Comparison of ENCODE assay signal across 8 cellular contexts in genomic region chr10:22340362-22341189, GRCh38. TPM values are rescaled to one million over a fixed set of nuclear protein-coding genes. Genes with fewer than 3 reads are reported as not detected.
A peak's percentile ranks its signal among the peaks of the same experiment; 100 is the strongest.
DNase-seq lines count a peak whose midpoint lies in the region; ATAC-seq and TF ChIP-seq lines count a peak whose summit lies in the region.

No MANE protein-coding gene starts in this region.

- in situ Hi-C loops in transverse colon (cut with MboI; ENCODE audit: low pct_ligation_motif_present in 1 of 4, low pct_unique_long_range_greater_than_20kb in 1 of 4, low sequenced_read_pairs in 3 of 4), result no loop called here

- peak; percentile 30 for ATAC-seq in GM18873 (IDR thresholded peaks at IDR 0.05; ENCODE audit: low FRiP score, unreplicated experiment)
- ATAC-seq in HG03064 (IDR thresholded peaks at IDR 0.05; ENCODE audit: low read depth, unreplicated experiment), result peak; percentile 46

- TF ChIP-seq CTCF in esophagus muscularis mucosa (IDR thresholded peaks at IDR 0.05) (no peak), transverse colon (IDR thresholded peaks at IDR 0.05) (no peak)

- 0% methylated on average over 11 of the region's 96 CpGs for WGBS in esophagus muscularis mucosa
- WGBS in transverse colon (ENCODE audit: low coverage in 1 of 2), 2 donors, result 0 to 1% methylated on average over 2 to 46 of the region's 96 CpGs

- DNase-seq in NCI-H460 (ENCODE audit: extremely low read depth, low read depth), result peak; percentile 64
- DNase-seq in activated T-cell treated with anti-CD3 and anti-CD28 coated beads, Interleukin-2, amount 50 U/mL, for 1 hour, result peak; percentile 73
- no peak for DNase-seq in esophagus muscularis mucosa (ENCODE audit: extremely low spot score)
- DNase-seq in transverse colon, result peak; percentile 65

- H3K9me3 ChIP-seq in BLaER1 treated with 17β-estradiol and CSF1 and Interleukin-3, amounts not matched to agents 10 nM and 100 nM (replicated peaks in 1 of 11), result peaks cover 7 to 15% (median 13%) of the 10 kb centered on the region in 11 experiments; a peak in 21 of 22 replicates
- H3K9me3 ChIP-seq in esophagus muscularis mucosa (no peaks in the 10 kb centered on the region), mucosa of stomach (ENCODE audit: control insufficient read depth, low read length) (peaks cover 4% of the 10 kb centered on the region), transverse colon (no peaks in the 10 kb centered on the region)

- intact Hi-C loops in esophagus muscularis mucosa (cut with DNase I), result loop anchor here (5.0 to 10.0 kb wide), 3 partner anchors 97 to 754 kb away; partner anchors contain the start of gene MSRB2
- intact Hi-C loops in transverse colon (cut with DNase I; ENCODE audit: low total_unique reads), result no loop called here

- peaks cover 0 to 28% (median 9%) of the 10 kb centered on the region in 11 experiments; a peak in 9 of 22 replicates for H4K20me1 ChIP-seq in BLaER1 treated with 17β-estradiol and CSF1 and Interleukin-3, amounts not matched to agents 10 nM and 100 nM

- H3K27me3 ChIP-seq in BLaER1 treated with 17β-estradiol and CSF1 and Interleukin-3, amounts not matched to agents 10 nM and 100 nM, result peaks cover 94 to 100% (median 100%) of the 10 kb centered on the region in 11 experiments
- H3K27me3 ChIP-seq in esophagus muscularis mucosa (peaks cover 30 to 83% (median 79%) of the 10 kb centered on the region in 4 donors), mucosa of stomach (ENCODE audit: control insufficient read depth, insufficient read depth, low read length) (peaks cover 91% of the 10 kb centered on the region), transverse colon (peaks cover 91% of the 10 kb centered on the region)

- H3K4me2 ChIP-seq in BLaER1 treated with 17β-estradiol and CSF1 and Interleukin-3, amounts not matched to agents 10 nM and 100 nM, result peak overlapping the region; percentile 71 to 94 (median 83)

- H3K36me3 ChIP-seq in BLaER1 treated with 17β-estradiol and CSF1 and Interleukin-3, amounts not matched to agents 10 nM and 100 nM, result no peaks in the 10 kb centered on the region
- H3K36me3 ChIP-seq in esophagus muscularis mucosa (no peaks in the 10 kb centered on the region), mucosa of stomach (ENCODE audit: control insufficient read depth, insufficient read depth, low read length) (no peaks in the 10 kb centered on the region), transverse colon (no peaks in the 10 kb centered on the region)

- TF ChIP-seq POLR2A in esophagus muscularis mucosa (IDR thresholded peaks at IDR 0.05; ENCODE audit: low read depth) (peak; percentile 6), transverse colon (IDR thresholded peaks at IDR 0.05) (peak; percentile 61)

- H3K9ac ChIP-seq in BLaER1 treated with 17β-estradiol and CSF1 and Interleukin-3, amounts not matched to agents 10 nM and 100 nM, result peak overlapping the region; percentile 92 to 99 (median 97)
- peak overlapping the region; percentile 87 for H3K9ac ChIP-seq in mucosa of stomach (ENCODE audit: low read length)

- peak overlapping the region; percentile 71 to 85 (median 78) for H3K4me3 ChIP-seq in BLaER1 treated with 17β-estradiol and CSF1 and Interleukin-3, amounts not matched to agents 10 nM and 100 nM
- H3K4me3 ChIP-seq in esophagus muscularis mucosa (peak overlapping the region; percentile 81 to 93 (median 86)), mucosa of stomach (ENCODE audit: low read length) (peak overlapping the region; percentile 57), transverse colon (peak overlapping the region; percentile 73 to 92 (median 83))

- TF ChIP-seq EP300 in esophagus muscularis mucosa (IDR thresholded peaks at IDR 0.05) (no peak), transverse colon (IDR thresholded peaks at IDR 0.05; ENCODE audit: low read depth) (no peak)

- H3K4me1 ChIP-seq in BLaER1 treated with 17β-estradiol and CSF1 and Interleukin-3, amounts not matched to agents 10 nM and 100 nM, result peaks cover 38 to 65% (median 44%) of the 10 kb centered on the region in 10 experiments
- H3K4me1 ChIP-seq in esophagus muscularis mucosa, result peaks cover 33 to 44% (median 37%) of the 10 kb centered on the region in 4 donors
- peaks cover 21% of the 10 kb centered on the region for H3K4me1 ChIP-seq in mucosa of stomach (ENCODE audit: control insufficient read depth, insufficient read depth, low read length)
- peaks cover 11 to 36% (median 33%) of the 10 kb centered on the region in 4 donors for H3K4me1 ChIP-seq in transverse colon

- H3K27ac ChIP-seq in BLaER1 treated with 17β-estradiol and CSF1 and Interleukin-3, amounts not matched to agents 10 nM and 100 nM, result peak overlapping the region; percentile 94 to 98 (median 97)
- H3K27ac ChIP-seq in esophagus muscularis mucosa (replicated peaks in 1 of 4) (peak overlapping the region; percentile 96 to 98 (median 98)), transverse colon (peak overlapping the region; percentile 92 to 97 (median 94))

RNA-seq across cellular contexts. Expression of gene SPAG6, which starts 4.7 kb away (rescaled TPM):
- not detected in 2 replicates for total RNA-seq in NCI-H460 (2014; rRNA removed; shearing (Covaris generic))
- polyA plus RNA-seq in NCI-H460 (2014; cell fraction: nucleus; rRNA removed), result not detected in 2 replicates
- total RNA-seq in esophagus muscularis mucosa, result under 1 TPM in 1 of 4 donors, not detected in 3; 0.19 TPM
- not detected for total RNA-seq in transverse colon

RNA-seq across cellular contexts. Expression of gene BMI1, which starts 19.7 kb away (rescaled TPM):
- 44.4 and 46.9 TPM in 2 replicates for total RNA-seq in NCI-H460 (2014; rRNA removed; shearing (Covaris generic))
- 31.3 and 123 TPM in 2 replicates for polyA plus RNA-seq in NCI-H460 (2014; cell fraction: nucleus; rRNA removed)
- total RNA-seq in esophagus muscularis mucosa, result 100 to 1,000 TPM in 2 of 4 donors, 10 to 100 TPM in 2; 74.4 to 106 (median 89.4) TPM
- 10 to 100 TPM; 29.2 to 63.0 (median 42.5) TPM for total RNA-seq in transverse colon

RNA-seq across cellular contexts. Expression of gene COMMD3, which starts 24.4 kb away (rescaled TPM):
- total RNA-seq in NCI-H460 (2014; rRNA removed; shearing (Covaris generic)), result 35.6 and 41.9 TPM in 2 replicates
- polyA plus RNA-seq in NCI-H460 (2014; cell fraction: nucleus; rRNA removed), result 26.8 and 69.8 TPM in 2 replicates
- total RNA-seq in esophagus muscularis mucosa, result 10 to 100 TPM; 25.5 to 41.1 (median 31.5) TPM
- total RNA-seq in transverse colon, result 10 to 100 TPM in 2 of 4 donors, 1 to 10 TPM in 2; 3.0 to 35.1 (median 18.3) TPM
